In the genomic region with DNA sequence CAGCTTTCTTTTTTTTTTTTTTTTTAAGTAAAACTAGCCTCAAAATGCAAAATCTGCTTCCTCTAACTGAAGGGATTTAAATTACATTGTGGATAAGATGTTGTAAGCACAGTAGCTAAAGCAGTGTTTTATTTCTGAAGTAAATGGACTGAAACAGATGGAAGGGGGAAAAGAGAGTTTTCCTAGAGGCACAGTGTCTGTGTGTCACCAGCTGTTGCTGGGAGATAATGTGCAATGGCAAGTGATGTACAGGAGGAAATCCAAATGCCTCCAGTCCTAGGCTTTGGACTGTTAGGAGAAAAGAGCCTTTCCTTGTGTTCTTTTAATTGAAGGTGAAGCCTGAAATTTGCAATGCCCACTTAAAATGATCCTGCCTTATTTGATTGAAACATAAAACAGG, we compare ENCODE assay signal across 20 cellular contexts.
DNase-seq lines count a peak whose midpoint lies in the region; ATAC-seq and TF ChIP-seq lines count a peak whose summit lies in the region.
"Had no signal": no experiment of that assay in that cellular context is flagged by ENCODE, and none has a peak within 500 bp of the region (broad histone marks: within the 10 kb centered on the region; RNA-seq: fewer than 3 reads in every experiment).

No MANE protein-coding gene starts in this region.

- H3K36me3 ChIP-seq in OCI-LY1 (ENCODE audit: insufficient read depth, low read length) (no peaks in the 10 kb centered on the region), breast epithelium (peaks cover 3% of the 10 kb centered on the region)

- H3K9me2 ChIP-seq in OCI-LY1 (ENCODE audit: low read depth, low read length): no peaks in the 10 kb centered on the region

- peaks cover 51% of the 10 kb centered on the region for H3K4me1 ChIP-seq in OCI-LY1 (ENCODE audit: insufficient read depth, low read length, severe bottlenecking)
- H3K4me1 ChIP-seq in breast epithelium: no peaks in the 10 kb centered on the region

- H3K4me1 Mint-ChIP-seq in glutamatergic neuron (ENCODE audit: low read depth, unreplicated experiment): peaks cover 24% of the 10 kb centered on the region

- no peak for TF ChIP-seq CTCF in OCI-LY1 (IDR thresholded peaks at IDR 0.05; ENCODE audit: low read length)
- TF ChIP-seq CTCF in glutamatergic neuron (IDR thresholded peaks at IDR 0.05; ENCODE audit: partially characterized antibody, unreplicated experiment): no peak
- TF ChIP-seq CTCF in breast epithelium (IDR thresholded peaks at IDR 0.05): no peak

- no peaks in the 10 kb centered on the region for H3K36me3 Mint-ChIP-seq in glutamatergic neuron (ENCODE audit: unreplicated experiment)

- no peaks in the 10 kb centered on the region for H3K27me3 ChIP-seq in OCI-LY1 (ENCODE audit: insufficient read depth, low read length)
- no peaks in the 10 kb centered on the region for H3K27me3 ChIP-seq in breast epithelium

- no peak for TF ChIP-seq POLR2A in breast epithelium (IDR thresholded peaks at IDR 0.05)

- peak overlapping the region; percentile 38 for H3K4me2 ChIP-seq in OCI-LY1 (ENCODE audit: low read length)

- DNase-seq in Ammon's horn (ENCODE audit: low spot score) (peak; percentile 14), NCI-H1694 (lab: John Stamatoyannopoulos, UW) (peak; percentile 65), glutamatergic neuron (peak; percentile 18), breast epithelium (ENCODE audit: low spot score in 2 of 2) (no peak)
- DNase-seq: 8988T, COR-L47, DMS153, EL, H7, NCI-H1105, NCI-H187, PC-3, SIG-M5 had no signal

- H3K27ac ChIP-seq in OCI-LY1 (ENCODE audit: low read depth, low read length, poor library complexity, severe bottlenecking): peak overlapping the region; percentile 88
- no peak overlapping the region for H3K27ac ChIP-seq in breast epithelium
- H3K27ac ChIP-seq: RWPE1 had no signal

- H2AFZ ChIP-seq in OCI-LY1 (ENCODE audit: low read length): no peak overlapping the region

- no peaks in the 10 kb centered on the region for H3F3A ChIP-seq in OCI-LY1 (ENCODE audit: insufficient read depth, low read length)

- H3K9me3 ChIP-seq in OCI-LY1 (ENCODE audit: low read length) (no peaks in the 10 kb centered on the region), breast epithelium (no peaks in the 10 kb centered on the region)

- no peak overlapping the region for H3K4me3 Mint-ChIP-seq in glutamatergic neuron (ENCODE audit: unreplicated experiment)
- H3K4me3 Mint-ChIP-seq: T-helper 1 cell treated with Interleukin-12 subunit alpha and Interleukin-12 subunit beta and Interleukin-4 antibody, amounts not matched to agents 30 μg/mL and 1 μg/mL, for 36 hours had no signal

- H3K27ac Mint-ChIP-seq in glutamatergic neuron (ENCODE audit: unreplicated experiment): peak overlapping the region; percentile 80
- H3K27ac Mint-ChIP-seq: T-helper 1 cell treated with Interleukin-12 subunit alpha and Interleukin-12 subunit beta and Interleukin-4 antibody, amounts not matched to agents 30 μg/mL and 1 μg/mL, for 36 hours had no signal

- H3K4me3 ChIP-seq in OCI-LY1 (ENCODE audit: low read depth, low read length, poor library complexity, severe bottlenecking) (no peak overlapping the region), breast epithelium (no peak overlapping the region)

- H4K20me1 ChIP-seq in OCI-LY1 (ENCODE audit: insufficient read depth, low read length): no peaks in the 10 kb centered on the region

- ATAC-seq in HG03108 (IDR thresholded peaks at IDR 0.05; ENCODE audit: unreplicated experiment) (no peak), HG02884 (IDR thresholded peaks at IDR 0.05; ENCODE audit: unreplicated experiment) (no peak), HG03039 (IDR thresholded peaks at IDR 0.05; ENCODE audit: unreplicated experiment) (no peak)

- no peaks in the 10 kb centered on the region for H3K79me2 ChIP-seq in OCI-LY1 (ENCODE audit: insufficient read depth, low read length)

- H3K9ac ChIP-seq in OCI-LY1 (ENCODE audit: low read length): peak overlapping the region; percentile 19; the same call in 1 of the 2 replicates

- H3K27me3 Mint-ChIP-seq in glutamatergic neuron (ENCODE audit: unreplicated experiment): peaks cover 2% of the 10 kb centered on the region
- H3K27me3 Mint-ChIP-seq: B cell had no signal

- peaks cover 2% of the 10 kb centered on the region for H3K9me3 Mint-ChIP-seq in glutamatergic neuron (ENCODE audit: unreplicated experiment)

- intact Hi-C loops in breast epithelium (cut with DNase I; ENCODE audit: low total_unique reads): no loop called here

Comparison
In these comparisons a context has a peak if more than half of its experiments do, and no peak if none do; other contexts are left out.
1. DNase-seq: peak in Ammon's horn (single experiment), NCI-H1694 (single experiment) and glutamatergic neuron (single experiment); none in breast epithelium (0 of 2).